ENCODE assay signal across 14 cellular contexts in genomic region chr18:54718436-54718773, GRCh38.
DNase-seq lines count a peak whose midpoint lies in the region; ATAC-seq and TF ChIP-seq lines count a peak whose summit lies in the region.
"Had no signal": no experiment of that assay in that cellular context is flagged by ENCODE, and none has a peak within 500 bp of the region (broad histone marks: within the 10 kb centered on the region; RNA-seq: fewer than 3 reads in every experiment).

No MANE protein-coding gene starts in this region.

- peak overlapping the region; percentile 79 for H3K27ac Mint-ChIP-seq in T-helper 1 cell treated with Interleukin-12 subunit alpha and Interleukin-12 subunit beta and Interleukin-4 antibody, amounts not matched to agents 30 μg/mL and 1 μg/mL, for 36 hours
- no peak overlapping the region for H3K27ac Mint-ChIP-seq in activated T-helper 2 cell treated with anti-CD3 and anti-CD28 coated beads, Interferon-gamma antibody, Interleukin-2, Interleukin-4, amounts not matched to agents 10 μg/mL and 5 μg/mL and 100 μg/mL, durations not matched to agents 14 hours and 24 hours and 36 hours

- DNase-seq in T-helper 1 cell (no peak), osteoblast (ENCODE audit: insufficient read length, low spot score, missing footprints) (no peak), NCI-H524 (lab: John Stamatoyannopoulos, UW) (no peak)
- DNase-seq in activated T-helper 2 cell treated with anti-CD3 and anti-CD28 coated beads, Interferon-gamma antibody, Interleukin-2, Interleukin-4, amounts not matched to agents 10 μg/mL and 5 μg/mL and 100 μg/mL, durations not matched to agents 14 hours and 24 hours and 36 hours (ENCODE audit: low spot score), result no peak
- DNase-seq: 8988T, Calu3, GM23248, heart right ventricle, NCI-H1417 treated with DMSO at 0.1 percent for 48 hours had no signal

- no peaks in the 10 kb centered on the region for H3K9me3 ChIP-seq in osteoblast (ENCODE audit: low read depth, low read length)
- H3K9me3 ChIP-seq: heart right ventricle had no signal

- peak overlapping the region; percentile 85 for H3K4me2 ChIP-seq in osteoblast (ENCODE audit: insufficient read depth, low read length)

- no peaks in the 10 kb centered on the region for H3K27me3 ChIP-seq in osteoblast (ENCODE audit: insufficient read depth, low read length)

- peak overlapping the region; percentile 73 for H3K4me3 Mint-ChIP-seq in T-helper 1 cell treated with Interleukin-12 subunit alpha and Interleukin-12 subunit beta and Interleukin-4 antibody, amounts not matched to agents 30 μg/mL and 1 μg/mL, for 36 hours
- H3K4me3 Mint-ChIP-seq in activated T-helper 2 cell treated with anti-CD3 and anti-CD28 coated beads, Interferon-gamma antibody, Interleukin-2, Interleukin-4, amounts not matched to agents 10 μg/mL and 5 μg/mL and 100 μg/mL, durations not matched to agents 14 hours and 24 hours and 36 hours (ENCODE audit: low read depth), result peak overlapping the region; percentile 66

- peak; percentile 11 for ATAC-seq in HG02870 (IDR thresholded peaks at IDR 0.05; ENCODE audit: unreplicated experiment)
- ATAC-seq in GM19324 (IDR thresholded peaks at IDR 0.05; ENCODE audit: low FRiP score, unreplicated experiment), result no peak
- no peak for ATAC-seq in HG03025 (IDR thresholded peaks at IDR 0.05; ENCODE audit: low FRiP score, unreplicated experiment)

- peaks cover 11% of the 10 kb centered on the region for H3K4me1 ChIP-seq in osteoblast (ENCODE audit: insufficient read depth, low read length)

- peak overlapping the region; percentile 71 for H3K4me3 ChIP-seq in osteoblast (ENCODE audit: insufficient read depth, low read length)
- H3K4me3 ChIP-seq: GM23248 had no signal

- peaks cover 2% of the 10 kb centered on the region for H3K36me3 Mint-ChIP-seq in T-helper 1 cell treated with Interleukin-12 subunit alpha and Interleukin-12 subunit beta and Interleukin-4 antibody, amounts not matched to agents 30 μg/mL and 1 μg/mL, for 36 hours (ENCODE audit: low read depth)
- peaks cover 2% of the 10 kb centered on the region for H3K36me3 Mint-ChIP-seq in activated T-helper 2 cell treated with anti-CD3 and anti-CD28 coated beads, Interferon-gamma antibody, Interleukin-2, Interleukin-4, amounts not matched to agents 10 μg/mL and 5 μg/mL and 100 μg/mL, durations not matched to agents 14 hours and 24 hours and 36 hours (ENCODE audit: low read depth)

- peak overlapping the region; percentile 92 for H2AFZ ChIP-seq in osteoblast (ENCODE audit: low read length)

- intact Hi-C loops in activated T-helper 2 cell treated with anti-CD3 and anti-CD28 coated beads, Interferon-gamma antibody, Interleukin-2, Interleukin-4, amounts not matched to agents 10 μg/mL and 5 μg/mL and 100 μg/mL, durations not matched to agents 14 hours and 24 hours and 36 hours (cut with micrococcal nuclease), result loop anchor here (1.0 to 10.0 kb wide), 6 partner anchors 36 to 536 kb away; partner anchors contain the start of gene RAB27B

- H3K27ac ChIP-seq in osteoblast (ENCODE audit: low read depth, low read length), result no peak overlapping the region
- H3K27ac ChIP-seq: epithelial cell of prostate, GM23248, heart right ventricle had no signal

- peaks cover 36% of the 10 kb centered on the region for H3K4me1 Mint-ChIP-seq in T-helper 1 cell treated with Interleukin-12 subunit alpha and Interleukin-12 subunit beta and Interleukin-4 antibody, amounts not matched to agents 30 μg/mL and 1 μg/mL, for 36 hours (ENCODE audit: low read depth)
- H3K4me1 Mint-ChIP-seq in activated T-helper 2 cell treated with anti-CD3 and anti-CD28 coated beads, Interferon-gamma antibody, Interleukin-2, Interleukin-4, amounts not matched to agents 10 μg/mL and 5 μg/mL and 100 μg/mL, durations not matched to agents 14 hours and 24 hours and 36 hours (ENCODE audit: low read depth), result peaks cover 43% of the 10 kb centered on the region

- TF ChIP-seq CTCF in osteoblast (IDR thresholded peaks at IDR 0.05; ENCODE audit: extremely low read depth, low read depth, low read length), result no peak

- H3K27me3 Mint-ChIP-seq in T-helper 1 cell treated with Interleukin-12 subunit alpha and Interleukin-12 subunit beta and Interleukin-4 antibody, amounts not matched to agents 30 μg/mL and 1 μg/mL, for 36 hours (ENCODE audit: low read depth), result peaks cover 37% of the 10 kb centered on the region
- H3K27me3 Mint-ChIP-seq in activated T-helper 2 cell treated with anti-CD3 and anti-CD28 coated beads, Interferon-gamma antibody, Interleukin-2, Interleukin-4, amounts not matched to agents 10 μg/mL and 5 μg/mL and 100 μg/mL, durations not matched to agents 14 hours and 24 hours and 36 hours (ENCODE audit: low read depth), result peaks cover 47% of the 10 kb centered on the region

- H3K36me3 ChIP-seq in osteoblast (ENCODE audit: insufficient read depth, low read length), result no peaks in the 10 kb centered on the region
- H3K36me3 ChIP-seq: heart right ventricle had no signal

- H3K9me3 Mint-ChIP-seq in T-helper 1 cell treated with Interleukin-12 subunit alpha and Interleukin-12 subunit beta and Interleukin-4 antibody, amounts not matched to agents 30 μg/mL and 1 μg/mL, for 36 hours, result no peaks in the 10 kb centered on the region
- no peaks in the 10 kb centered on the region for H3K9me3 Mint-ChIP-seq in activated T-helper 2 cell treated with anti-CD3 and anti-CD28 coated beads, Interferon-gamma antibody, Interleukin-2, Interleukin-4, amounts not matched to agents 10 μg/mL and 5 μg/mL and 100 μg/mL, durations not matched to agents 14 hours and 24 hours and 36 hours

- no peaks in the 10 kb centered on the region for H3K79me2 ChIP-seq in osteoblast (ENCODE audit: insufficient read depth, low read length)

- H4K20me1 ChIP-seq in osteoblast (ENCODE audit: insufficient read depth, low read length), result no peaks in the 10 kb centered on the region
